Comparison of ENCODE assay signal across 8 cellular contexts in genomic region chr11:77993902-77994301, GRCh38. TPM values are rescaled to one million over a fixed set of nuclear protein-coding genes. Genes with fewer than 3 reads are reported as not detected.
DNase-seq lines count a peak whose midpoint lies in the region; ATAC-seq and TF ChIP-seq lines count a peak whose summit lies in the region.

No MANE protein-coding gene starts in this region.

- peaks cover 40% of the 10 kb centered on the region for H3K79me2 ChIP-seq in DND-41 (ENCODE audit: insufficient read depth, low read length)

- H3K27ac Mint-ChIP-seq in endodermal cell, result peak overlapping the region; percentile 92
- peak overlapping the region; percentile 96 for H3K27ac Mint-ChIP-seq in osteocyte (ENCODE audit: unreplicated experiment)

- TF ChIP-seq CTCF in DND-41 (IDR thresholded peaks at IDR 0.05; ENCODE audit: borderline replicate concordance, extremely low read depth, low read length, poor library complexity, severe bottlenecking) (no peak), endodermal cell (conservative IDR thresholded peaks at IDR 0.05) (no peak), osteocyte (IDR thresholded peaks at IDR 0.05) (no peak)

- H3K4me3 ChIP-seq in DND-41 (ENCODE audit: low read depth in 1 of 2, low read length in 2 of 2), result peak overlapping the region; percentile 64 to 75
- H3K4me3 ChIP-seq in NT2/D1 (ENCODE audit: insufficient read length, low read depth), result peak overlapping the region; percentile 88
- H3K4me3 ChIP-seq in endodermal cell (ENCODE audit: low read length), result peak overlapping the region; percentile 96

- 10 to 15% methylated on average over 4 to 9 of the region's 11 CpGs for WGBS in endodermal cell (ENCODE audit: insufficient coverage in 1 of 2, insufficient read length in 1 of 2), 2 experiments

- DNase-seq in DND-41 (no peak), NT2/D1 (ENCODE audit: low read depth, low spot score) (no peak), endodermal cell (peak; percentile 49), osteocyte (ENCODE audit: extremely low spot score, unreplicated experiment) (no peak), DMS114 treated with DMSO at 0.1 percent for 48 hours (lab: John Stamatoyannopoulos, UW; ENCODE audit: unreplicated experiment) (no peak), activated gamma-delta T cell treated with Interleukin-2 at 50 U/mL for 16 hours (no peak), HUDEP-2 (lab: John Stamatoyannopoulos, UW; ENCODE audit: unreplicated experiment in 76 of 76) (no peak)
- no peak for DNase-seq in activated effector memory CD4-positive, alpha-beta T cell treated with anti-CD3 and anti-CD28 coated beads, Interleukin-2, amount 50 U/mL, for 16 hours

- peaks cover 2% of the 10 kb centered on the region for H3K27me3 Mint-ChIP-seq in endodermal cell (ENCODE audit: insufficient read depth)
- no peaks in the 10 kb centered on the region for H3K27me3 Mint-ChIP-seq in osteocyte (ENCODE audit: unreplicated experiment)

- peak overlapping the region; percentile 90 for H2AFZ ChIP-seq in DND-41 (ENCODE audit: low read depth, low read length)

- H3K36me3 ChIP-seq in DND-41 (ENCODE audit: insufficient read depth, low read length) (peaks cover 26% of the 10 kb centered on the region), NT2/D1 (ENCODE audit: insufficient read depth, insufficient read length, low read length) (peaks cover 24% of the 10 kb centered on the region), endodermal cell (ENCODE audit: control insufficient read depth, insufficient read depth, low read length) (peaks cover 11% of the 10 kb centered on the region)

- H3K4me2 ChIP-seq in DND-41 (ENCODE audit: insufficient read depth, low read length), result peak overlapping the region; percentile 78

- peak overlapping the region; percentile 91 for H3K4me3 Mint-ChIP-seq in endodermal cell
- peak overlapping the region; percentile 92 for H3K4me3 Mint-ChIP-seq in osteocyte (ENCODE audit: unreplicated experiment)

- no peaks in the 10 kb centered on the region for H4K20me1 ChIP-seq in DND-41 (ENCODE audit: insufficient read depth, low read length)

- H3K4me1 ChIP-seq in DND-41 (ENCODE audit: insufficient read depth, low read length) (peaks cover 30% of the 10 kb centered on the region), NT2/D1 (ENCODE audit: insufficient read depth, insufficient read length) (no peaks in the 10 kb centered on the region), endodermal cell (ENCODE audit: control insufficient read depth, insufficient read depth, low read length) (no peaks in the 10 kb centered on the region)

- H3K9me3 Mint-ChIP-seq in endodermal cell (no peaks in the 10 kb centered on the region), osteocyte (ENCODE audit: unreplicated experiment) (no peaks in the 10 kb centered on the region)

- peaks cover 3% of the 10 kb centered on the region for H3K4me1 Mint-ChIP-seq in endodermal cell
- peaks cover 18% of the 10 kb centered on the region for H3K4me1 Mint-ChIP-seq in osteocyte (ENCODE audit: unreplicated experiment)

- peak overlapping the region; percentile 64 for H3K9ac ChIP-seq in DND-41 (ENCODE audit: low read depth, low read length)
- peak overlapping the region; percentile 88 for H3K9ac ChIP-seq in NT2/D1 (ENCODE audit: insufficient read length, low read depth)
- H3K9ac ChIP-seq in endodermal cell (ENCODE audit: extremely low read depth, low read length, poor library complexity, severe bottlenecking), result peak overlapping the region; percentile 83

- H3K27me3 ChIP-seq in DND-41 (ENCODE audit: insufficient read depth, low read length, poor library complexity) (no peaks in the 10 kb centered on the region), NT2/D1 (ENCODE audit: insufficient read depth, insufficient read length) (no peaks in the 10 kb centered on the region), endodermal cell (ENCODE audit: control insufficient read depth, insufficient read depth, low read length, poor library complexity, severe bottlenecking) (no peaks in the 10 kb centered on the region)

- no peak for ATAC-seq in DND-41 (ENCODE audit: insufficient read depth, low read depth)

- H3K27ac ChIP-seq in DND-41 (ENCODE audit: low read length), result peak overlapping the region; percentile 78
- no peak overlapping the region for H3K27ac ChIP-seq in endodermal cell (ENCODE audit: low read depth, low read length)

- H3K36me3 Mint-ChIP-seq in endodermal cell (ENCODE audit: low read depth) (peaks cover 6% of the 10 kb centered on the region), osteocyte (ENCODE audit: unreplicated experiment) (no peaks in the 10 kb centered on the region)

- H3K9me3 ChIP-seq in DND-41 (ENCODE audit: insufficient read depth, low read length, severe bottlenecking) (no peaks in the 10 kb centered on the region), NT2/D1 (ENCODE audit: insufficient read depth, low read length) (no peaks in the 10 kb centered on the region), endodermal cell (ENCODE audit: control insufficient read depth, low read length) (no peaks in the 10 kb centered on the region)

RNA-seq across cellular contexts. Expression of gene INTS4, which starts 0.6 kb away (rescaled TPM):
- 10 to 100 TPM; 37.2 to 42.0 TPM for total RNA-seq in endodermal cell
- 38.8 TPM for polyA plus RNA-seq in endodermal cell (2013, experiment 1 of 2)
- 38.8 TPM for polyA plus RNA-seq in endodermal cell (2013, experiment 2 of 2)
- total RNA-seq in osteocyte, result 37.9 and 41.6 TPM in 2 replicates

RNA-seq across cellular contexts. Expression of gene KCTD14, which starts 29.2 kb away (rescaled TPM):
- 10 to 100 TPM in 1 of 2 donors, 1 to 10 TPM in 1; 8.6 to 12.8 TPM for total RNA-seq in endodermal cell
- polyA plus RNA-seq in endodermal cell (2013, experiment 1 of 2), result 4.2 TPM
- 2.6 TPM for polyA plus RNA-seq in endodermal cell (2013, experiment 2 of 2)
- total RNA-seq in osteocyte, result 0.73 and 1.0 TPM in 2 replicates
